ENCODE assay signal across 20 cellular contexts in genomic region chrX:23819385-23820234, GRCh38. TPM values are rescaled to one million over a fixed set of nuclear protein-coding genes. Genes with fewer than 3 reads are reported as not detected.
DNase-seq lines count a peak whose midpoint lies in the region; ATAC-seq and TF ChIP-seq lines count a peak whose summit lies in the region.
"Had no signal": no experiment of that assay in that cellular context is flagged by ENCODE, and none has a peak within 500 bp of the region (broad histone marks: within the 10 kb centered on the region; RNA-seq: fewer than 3 reads in every experiment).

No MANE protein-coding gene starts in this region.

- peak overlapping the region; percentile 18 for H3K27ac ChIP-seq in hepatocyte
- no peak overlapping the region for H3K27ac ChIP-seq in testis
- H3K27ac ChIP-seq: 22Rv1, dorsolateral prefrontal cortex had no signal

- no peaks in the 10 kb centered on the region for H3K9me3 ChIP-seq in hepatocyte (ENCODE audit: low read depth)
- H3K9me3 ChIP-seq in testis: no peaks in the 10 kb centered on the region

- no peaks in the 10 kb centered on the region for H3K27me3 ChIP-seq in hepatocyte
- no peaks in the 10 kb centered on the region for H3K27me3 ChIP-seq in testis

- DNase-seq in DMS53 (lab: John Stamatoyannopoulos, UW): peak; percentile 44
- no peak for DNase-seq in DMS53 treated with DMSO at 0.1 percent for 48 hours (lab: John Stamatoyannopoulos, UW; ENCODE audit: unreplicated experiment)
- peak; percentile 50 for DNase-seq in SW480 (ENCODE audit: low spot score)
- no peak for DNase-seq in hepatocyte (ENCODE audit: low spot score)
- DNase-seq in testis: peak; percentile 36
- no peak for DNase-seq in NCI-H82 (lab: John Stamatoyannopoulos, UW)
- DNase-seq in SHP77 treated with DMSO at 0.1 percent for 48 hours (lab: John Stamatoyannopoulos, UW): no peak
- DNase-seq: activated CD4-positive, alpha-beta T cell treated with anti-CD3 and anti-CD28 coated beads for 4 hours; activated CD8-positive, alpha-beta memory T cell treated with anti-CD3 and anti-CD28 coated beads, Interleukin-2, amount 10 ng/mL, durations not matched to agents 7 days and 5 days; activated naive CD8-positive, alpha-beta T cell treated with anti-CD3 and anti-CD28 coated beads, Interleukin-2, amount 10 ng/mL, durations not matched to agents 7 days and 5 days; dorsolateral prefrontal cortex; Karpas-422; naive thymus-derived CD4-positive, alpha-beta T cell; NCI-H1092; NCI-H2171; stimulated activated CD4-positive, alpha-beta T cell treated with anti-CD3 and anti-CD28 coated beads, Interleukin-4, amount 100 ng/mL, for 4 hours had no signal

- H3K4me1 ChIP-seq in hepatocyte (ENCODE audit: insufficient read depth): peaks cover 12% of the 10 kb centered on the region
- H3K4me1 ChIP-seq in testis: no peaks in the 10 kb centered on the region

- H3K9me2 ChIP-seq in hepatocyte (replicated peaks; ENCODE audit: insufficient read depth): no peaks in the 10 kb centered on the region

- no peak overlapping the region for H2AFZ ChIP-seq in hepatocyte

- no peak for ATAC-seq in HG02981 (IDR thresholded peaks at IDR 0.05; ENCODE audit: unreplicated experiment)
- ATAC-seq: activated CD8-positive, alpha-beta memory T cell treated with anti-CD3 and anti-CD28 coated beads, Interleukin-2, amount 10 ng/mL, durations not matched to agents 7 days and 5 days; activated T-helper 17 cell treated with anti-CD3 and anti-CD28 coated beads, Interleukin-2, amount 50 U/mL, for 72 hours; naive thymus-derived CD4-positive, alpha-beta T cell had no signal

- intact Hi-C loops in testis (cut with DNase I; ENCODE audit: low total_unique reads): no loop called here

- 94% methylated on average over 10 of the region's 10 CpGs for WGBS in hepatocyte (ENCODE audit: low lambda C conversion rate, missing lambda C conversion rate)
- 79 to 82% methylated on average over 10 of the region's 10 CpGs for WGBS in testis, 2 donors

- H4K20me1 ChIP-seq in hepatocyte (ENCODE audit: insufficient read depth, poor library complexity, severe bottlenecking): no peaks in the 10 kb centered on the region

- no peak for TF ChIP-seq POLR2A in testis (IDR thresholded peaks at IDR 0.05)

- H3K36me3 ChIP-seq in hepatocyte (replicated peaks; ENCODE audit: insufficient read depth, low read depth) (no peaks in the 10 kb centered on the region), testis (ENCODE audit: low read depth, missing control alignments) (no peaks in the 10 kb centered on the region)

- H3K4me2 ChIP-seq in hepatocyte: no peak overlapping the region
- H3K4me2 ChIP-seq: smooth muscle cell had no signal

- H3K4me3 ChIP-seq in hepatocyte: no peak overlapping the region
- no peak overlapping the region for H3K4me3 ChIP-seq in testis
- H3K4me3 ChIP-seq: dorsolateral prefrontal cortex, smooth muscle cell had no signal

- TF ChIP-seq CTCF in hepatocyte (IDR thresholded peaks at IDR 0.05; ENCODE audit: poor library complexity): no peak
- no peak for TF ChIP-seq CTCF in testis (IDR thresholded peaks at IDR 0.05)

- H3K79me2 ChIP-seq in hepatocyte: no peaks in the 10 kb centered on the region

RNA-seq across cellular contexts. Expression of gene SAT1, which starts 36.6 kb away (rescaled TPM):
- total RNA-seq in hepatocyte (1,753 and 1,822 TPM in 2 replicates), testis (100 to 1,000 TPM; 299 to 459 TPM)
- polyA plus RNA-seq in hepatocyte (2,173 and 2,458 TPM in 2 replicates), testis (ENCODE audit: insufficient read depth, low read depth, low replicate concordance) (258 TPM)

Comparison
In these comparisons a context has a peak if more than half of its experiments do, and no peak if none do; other contexts are left out.
1. DNase-seq: peak in DMS53 (single experiment), SW480 (single experiment) and testis (single experiment); none in DMS53 treated with DMSO at 0.1 percent for 48 hours (single experiment), hepatocyte (single experiment), NCI-H82 (single experiment) and SHP77 treated with DMSO at 0.1 percent for 48 hours (single experiment).